Comparison of ENCODE assay signal across 8 cellular contexts in genomic region chr14:99562848-99563748, GRCh38.
A peak's percentile ranks its signal among the peaks of the same experiment; 100 is the strongest.
DNase-seq lines count a peak whose midpoint lies in the region; ATAC-seq lines count a peak whose summit lies in the region.

No MANE protein-coding gene starts in this region.

- no peak for ATAC-seq in GM19395 (IDR thresholded peaks at IDR 0.05; ENCODE audit: unreplicated experiment)

- H3K9ac ChIP-seq in stomach smooth muscle (ENCODE audit: low read length in 2 of 2) = peak overlapping the region; percentile 21 to 57

- H3K9me3 ChIP-seq in stomach smooth muscle (ENCODE audit: control insufficient read depth in 2 of 2, low read length in 2 of 2) = no peaks in the 10 kb centered on the region

- no peaks in the 10 kb centered on the region for H3K36me3 ChIP-seq in stomach smooth muscle (ENCODE audit: control insufficient read depth in 2 of 2, insufficient read depth in 2 of 2, low read length in 2 of 2)

- peak overlapping the region; percentile 37 to 49 for H3K4me3 ChIP-seq in stomach smooth muscle (ENCODE audit: low read length in 2 of 2)

- no peaks in the 10 kb centered on the region for H3K27me3 ChIP-seq in stomach smooth muscle (ENCODE audit: control insufficient read depth in 1 of 2, insufficient read depth in 2 of 2, low read length in 2 of 2)

- H3K4me1 ChIP-seq in stomach smooth muscle (ENCODE audit: control insufficient read depth, insufficient read depth, low read length) = peaks cover 93% of the 10 kb centered on the region

- peak overlapping the region; percentile 94 for H3K27ac ChIP-seq in stomach smooth muscle (ENCODE audit: low read length)

- in situ Hi-C loops in ACHN (cut with HindIII; ENCODE audit: low pct_ligation_motif_present, low pct_unique_long_range_greater_than_20kb, low sequenced_read_pairs) = no loop called here

- DNase-seq in ACHN = peak; percentile 85
- DNase-seq in NCI-H1092 (lab: John Stamatoyannopoulos, UW) = peak; percentile 88
- peak; percentile 96 for DNase-seq in astrocyte of the hippocampus (ENCODE audit: low read depth, low spot score)
- peak; percentile 91 for DNase-seq in iPS-NIHi7 (ENCODE audit: extremely low spot score)
- DNase-seq in SW 1271 (lab: John Stamatoyannopoulos, UW) = no peak
- no peak for DNase-seq in T-helper 9 cell

Comparison
In these comparisons a context has a peak if more than half of its experiments do, and no peak if none do; other contexts are left out.
1. DNase-seq: peak in ACHN (single experiment), NCI-H1092 (single experiment), astrocyte of the hippocampus (single experiment) and iPS-NIHi7 (single experiment); none in SW 1271 (0 of 2) and T-helper 9 cell (single experiment).